In the genomic region with DNA sequence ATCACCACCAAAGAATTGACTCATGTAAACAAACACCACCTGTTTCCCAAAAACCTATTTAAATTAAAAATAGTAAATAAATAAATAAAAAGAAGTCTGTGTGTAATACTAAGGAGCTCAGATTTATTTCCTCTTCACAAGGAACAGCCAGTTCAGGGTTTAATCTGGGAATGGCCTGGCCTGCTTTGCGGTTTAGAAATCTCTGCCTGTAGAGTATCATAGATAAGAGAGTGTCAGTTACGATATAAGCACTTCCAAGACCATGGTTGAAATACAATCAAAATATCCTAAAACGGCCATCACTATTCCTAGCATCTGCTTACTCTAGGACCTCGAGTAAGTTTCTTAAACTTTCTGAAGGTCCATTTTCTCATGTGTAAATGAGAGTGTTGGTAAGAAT, we compare ENCODE assay signal across 20 cellular contexts.
DNase-seq lines count a peak whose midpoint lies in the region; ATAC-seq and TF ChIP-seq lines count a peak whose summit lies in the region.
"Had no signal": no experiment of that assay in that cellular context is flagged by ENCODE, and none has a peak within 500 bp of the region (broad histone marks: within the 10 kb centered on the region; RNA-seq: fewer than 3 reads in every experiment).

No MANE protein-coding gene starts in this region.

- peak; percentile 28 for DNase-seq in RPMI7951 (ENCODE audit: low read depth)
- peak; percentile 91 for DNase-seq in fibroblast of the aortic adventitia (ENCODE audit: low read depth)
- DNase-seq in left ventricle myocardium superior: peak; percentile 30
- peak in 3 of 5 donors; percentile 36 to 50 (median 48) for DNase-seq in ovary
- DNase-seq in nucleus accumbens (lab: John Stamatoyannopoulos, UW): no peak
- no peak for DNase-seq in tibial nerve (ENCODE audit: low spot score in 2 of 2)
- DNase-seq in GM19238 (ENCODE audit: insufficient read length, low spot score): no peak
- DNase-seq: ACHN, AML-193, DMS79, GDM1, GOT3, KBM-7, NCI-H1105 treated with DMSO at 0.1 percent for 48 hours, NCI-H1694, NCI-H2081 treated with DMSO at 0.1 percent for 48 hours, SHP77 treated with DMSO at 0.1 percent for 48 hours had no signal

- TF ChIP-seq POLR2A in ovary (IDR thresholded peaks at IDR 0.05) (no peak), tibial nerve (IDR thresholded peaks at IDR 0.05) (no peak)

- H3K27ac ChIP-seq in ovary (peak overlapping the region in 1 of 2 donors; percentile 17), tibial nerve (no peak overlapping the region)
- H3K27ac ChIP-seq: C4-2B had no signal

- H3K36me3 ChIP-seq in ovary (no peaks in the 10 kb centered on the region), tibial nerve (peaks cover 0 to 4% (median 0%) of the 10 kb centered on the region in 3 donors)

- intact Hi-C loops in left ventricle myocardium superior (cut with micrococcal nuclease) (no loop called here), ovary (cut with DNase I) (loop anchor here in 1 of 4 donors (5.0 kb wide), 1 partner anchor 863 kb away; no protein-coding TSS in a partner anchor)

- TF ChIP-seq CTCF in fibroblast of the aortic adventitia (IDR thresholded peaks at IDR 0.05; ENCODE audit: insufficient read depth, low read length) (no peak), ovary (IDR thresholded peaks at IDR 0.05) (no peak), tibial nerve (IDR thresholded peaks at IDR 0.05) (no peak)

- 12 to 16% (median 16%) methylated on average over 4 of the region's 4 CpGs for WGBS in ovary, 3 donors
- 86% methylated on average over 4 of the region's 4 CpGs for WGBS in tibial nerve, 2 donors

- ATAC-seq in left ventricle myocardium superior: peak; percentile 90
- no peak for ATAC-seq in GM19324 (IDR thresholded peaks at IDR 0.05; ENCODE audit: low FRiP score, unreplicated experiment)
- ATAC-seq: HCT116 had no signal

- TF ChIP-seq EP300 in ovary (IDR thresholded peaks at IDR 0.05) (no peak), tibial nerve (IDR thresholded peaks at IDR 0.05) (no peak)

- H3K27me3 ChIP-seq in ovary (no peaks in the 10 kb centered on the region), tibial nerve (no peaks in the 10 kb centered on the region)

- no peak overlapping the region for H3K4me3 ChIP-seq in fibroblast of the aortic adventitia (ENCODE audit: low read depth, low read length)
- no peak overlapping the region for H3K4me3 ChIP-seq in ovary
- H3K4me3 ChIP-seq in tibial nerve: no peak overlapping the region

- H3K4me1 ChIP-seq in ovary (ENCODE audit: insufficient read depth): peaks cover 9% of the 10 kb centered on the region
- peaks cover 0 to 19% (median 2%) of the 10 kb centered on the region in 4 donors for H3K4me1 ChIP-seq in tibial nerve

- H3K9me3 ChIP-seq in ovary (no peaks in the 10 kb centered on the region), tibial nerve (peaks cover 0 to 7% (median 0%) of the 10 kb centered on the region in 4 donors)

Comparison
In these comparisons a context has a peak if more than half of its experiments do, and no peak if none do; other contexts are left out.
1. DNase-seq: peak in RPMI7951 (single experiment), fibroblast of the aortic adventitia (single experiment), left ventricle myocardium superior (single experiment) and ovary (3 of 5); none in nucleus accumbens (0 of 56), tibial nerve (0 of 2) and GM19238 (single experiment).